8 cellular contexts compared by ENCODE assay signal in genomic region chr2:584863-585823, GRCh38.
A peak's percentile ranks its signal among the peaks of the same experiment; 100 is the strongest.
DNase-seq lines count a peak whose midpoint lies in the region; ATAC-seq and TF ChIP-seq lines count a peak whose summit lies in the region.

No MANE protein-coding gene starts in this region.

- peaks cover 17% of the 10 kb centered on the region for H3K4me1 Mint-ChIP-seq in CD4-positive, alpha-beta T cell (ENCODE audit: low read depth)

- WGBS in suprapubic skin: 59% methylated on average over 20 of the region's 21 CpGs
- WGBS in psoas muscle, 3 donors: 51 to 62% (median 57%) methylated on average over 21 of the region's 21 CpGs

- H3K9me3 ChIP-seq in CD4-positive, alpha-beta T cell (ENCODE audit: control insufficient read depth, low read length): no peaks in the 10 kb centered on the region
- H3K9me3 ChIP-seq in suprapubic skin: no peaks in the 10 kb centered on the region
- no peaks in the 10 kb centered on the region for H3K9me3 ChIP-seq in psoas muscle

- peaks cover 19% of the 10 kb centered on the region for H3K4me1 ChIP-seq in suprapubic skin
- H3K4me1 ChIP-seq in psoas muscle: no peaks in the 10 kb centered on the region

- H3K9me3 Mint-ChIP-seq in CD4-positive, alpha-beta T cell: no peaks in the 10 kb centered on the region

- H3K36me3 Mint-ChIP-seq in CD4-positive, alpha-beta T cell (ENCODE audit: low read depth): no peaks in the 10 kb centered on the region

- POLR2A ChIA-PET in CD4-positive, alpha-beta T cell (lab: Charles Lee): interaction anchor here (0.9 to 1.0 kb wide), 2 partner anchors 92 to 147 kb away, joined by 4 to 5 read pairs; no protein-coding TSS in a partner anchor

- H3K27ac Mint-ChIP-seq in CD4-positive, alpha-beta T cell: peak overlapping the region; percentile 56

- DNase-seq in CD4-positive, alpha-beta T cell: peak in 9 of 10 experiments; percentile 7 to 56 (median 12)
- DNase-seq in M059J (ENCODE audit: low read depth) (peak; percentile 18), anterior cingulate cortex (lab: John Stamatoyannopoulos, UW) (no peak), suprapubic skin (ENCODE audit: low spot score in 2 of 2) (no peak), psoas muscle (no peak)
- peak; percentile 14 for DNase-seq in activated gamma-delta T cell treated with anti-CD3 and anti-CD28 coated beads, Interleukin-2, amount 50 U/mL, for 16 hours (ENCODE audit: low read depth)
- peak; percentile 2 to 19 (median 14) for DNase-seq in stimulated activated CD4-positive, alpha-beta T cell treated with anti-CD3 and anti-CD28 coated beads, TNF-alpha, amount 100 ng/mL, for 48 hours (ENCODE audit: low read depth in 3 of 3)

- intact Hi-C loops in CD4-positive, alpha-beta T cell (cut with DNase I, micrococcal nuclease): no loop called here
- intact Hi-C loops in psoas muscle (cut with DNase I): no loop called here

- H3K27me3 Mint-ChIP-seq in CD4-positive, alpha-beta T cell: peaks cover 9% of the 10 kb centered on the region

- no peak for TF ChIP-seq CTCF in CD4-positive, alpha-beta T cell (IDR thresholded peaks at IDR 0.05)
- TF ChIP-seq CTCF in suprapubic skin (IDR thresholded peaks at IDR 0.05) (no peak), psoas muscle (IDR thresholded peaks at IDR 0.05) (no peak)

- no peaks in the 10 kb centered on the region for H3K27me3 ChIP-seq in CD4-positive, alpha-beta T cell (ENCODE audit: control insufficient read depth, insufficient read depth, low read length)
- H3K27me3 ChIP-seq in suprapubic skin (no peaks in the 10 kb centered on the region), psoas muscle (ENCODE audit: insufficient read depth in 3 of 3, low read length in 2 of 3) (peaks cover 0 to 5% (median 0%) of the 10 kb centered on the region in 3 donors)

- H3K27ac ChIP-seq in CD4-positive, alpha-beta T cell (ENCODE audit: low read depth, low read length): no peak overlapping the region
- H3K27ac ChIP-seq in suprapubic skin: no peak overlapping the region
- H3K27ac ChIP-seq in psoas muscle: no peak overlapping the region

- peak; percentile 87 for ATAC-seq in CD4-positive, alpha-beta T cell (ENCODE audit: poor library complexity)
- ATAC-seq in GM21619 (IDR thresholded peaks at IDR 0.05; ENCODE audit: unreplicated experiment) (peak; percentile 100), psoas muscle (no peak)

- TF ChIP-seq POLR2A in suprapubic skin (IDR thresholded peaks at IDR 0.05): no peak

- H3K4me3 ChIP-seq in suprapubic skin (no peak overlapping the region), psoas muscle (no peak overlapping the region)

- H3K36me3 ChIP-seq in suprapubic skin (no peaks in the 10 kb centered on the region), psoas muscle (ENCODE audit: insufficient read depth in 1 of 2, low read depth in 1 of 2) (no peaks in the 10 kb centered on the region)

- TF ChIP-seq EP300 in suprapubic skin (IDR thresholded peaks at IDR 0.05): no peak

- peak overlapping the region; percentile 57 for H3K4me3 Mint-ChIP-seq in CD4-positive, alpha-beta T cell

- CTCF ChIA-PET in CD4-positive, alpha-beta T cell (lab: Charles Lee): no interaction called here

Comparison
In these comparisons a context has a peak if more than half of its experiments do, and no peak if none do; other contexts are left out.
1. ATAC-seq: peak in CD4-positive, alpha-beta T cell (single experiment) and GM21619 (single experiment); none in psoas muscle (0 of 4).
2. DNase-seq: peak in CD4-positive, alpha-beta T cell (9 of 10), M059J (single experiment), activated gamma-delta T cell treated with anti-CD3 and anti-CD28 coated beads, Interleukin-2, amount 50 U/mL, for 16 hours (single experiment) and stimulated activated CD4-positive, alpha-beta T cell treated with anti-CD3 and anti-CD28 coated beads, TNF-alpha, amount 100 ng/mL, for 48 hours (3 of 3); none in anterior cingulate cortex (0 of 58), suprapubic skin (0 of 2) and psoas muscle (0 of 2).